Comparison of ENCODE assay signal across 16 cellular contexts in genomic region chr16:5193877-5194276, GRCh38.
"Had no signal": no experiment of that assay in that cellular context is flagged by ENCODE, and none has a peak within 500 bp of the region (broad histone marks: within the 10 kb centered on the region; RNA-seq: fewer than 3 reads in every experiment).

No MANE protein-coding gene starts in this region.

- ATAC-seq: foreskin keratinocyte, gastroesophageal sphincter, heart left ventricle, left lung, left ventricle myocardium superior, lower lobe of right lung had no signal

- DNase-seq: dermis blood vessel endothelial cell; dorsolateral prefrontal cortex; effector CD4-positive, alpha-beta T cell; effector memory CD4-positive, alpha-beta T cell; foreskin keratinocyte; heart left ventricle; hypothalamus; immature natural killer cell; islet precursor cell; kidney; kidney glomerular epithelial cell; left lung; left ventricle myocardium superior; lower lobe of right lung; mesenchymal stem cell had no signal
